9 cellular contexts compared by ENCODE assay signal in the genomic region with DNA sequence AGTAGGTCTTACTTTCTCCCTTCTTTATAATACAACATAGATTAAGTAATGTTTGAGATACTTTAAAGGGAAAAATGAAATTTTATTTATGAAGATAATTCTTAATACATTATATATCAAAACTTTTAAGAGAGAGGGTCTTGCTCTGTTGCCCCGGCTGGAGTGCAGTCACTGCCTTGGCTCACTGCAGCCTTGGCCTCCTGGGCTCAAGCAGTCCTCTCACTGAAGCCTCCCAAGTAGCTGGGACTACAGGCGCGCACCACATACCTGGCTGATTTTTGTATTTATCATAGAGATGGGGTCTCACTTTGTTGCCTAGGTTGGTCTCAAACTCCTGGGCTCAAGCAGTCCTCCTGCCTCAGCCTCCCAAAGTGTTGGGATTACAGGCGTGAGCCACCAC.
"Had no signal": no experiment of that assay in that cellular context is flagged by ENCODE, and none has a peak within 500 bp of the region (broad histone marks: within the 10 kb centered on the region; RNA-seq: fewer than 3 reads in every experiment).

No MANE protein-coding gene starts in this region.

- H3K27ac Mint-ChIP-seq: H9, HFFc6 had no signal

- H3K4me3 Mint-ChIP-seq: H9, HFFc6 had no signal

- H3K27ac ChIP-seq: GM23248, HL-60, KMS-11 had no signal

- H3K4me3 ChIP-seq: GM23248 had no signal

- DNase-seq: GM23248, GOT3, H9, HCEC 1CT, HFFc6, IMR-90, KBM-7 had no signal

- H3K9me3 Mint-ChIP-seq: H9, HFFc6 had no signal
